In genomic region chr16:88287219-88287618, GRCh38 we compare ENCODE assay signal across 9 cellular contexts.
A peak's percentile ranks its signal among the peaks of the same experiment; 100 is the strongest.
DNase-seq lines count a peak whose midpoint lies in the region; ATAC-seq, FAIRE-seq and TF ChIP-seq lines count a peak whose summit lies in the region.
"Had no signal": no experiment of that assay in that cellular context is flagged by ENCODE, and none has a peak within 500 bp of the region (broad histone marks: within the 10 kb centered on the region; RNA-seq: fewer than 3 reads in every experiment).

No MANE protein-coding gene starts in this region.

- no peak overlapping the region for H2AFZ ChIP-seq in OCI-LY1 (ENCODE audit: low read length)
- no peak overlapping the region for H2AFZ ChIP-seq in GM23248

- H4K20me1 ChIP-seq in OCI-LY1 (ENCODE audit: insufficient read depth, low read length), result no peaks in the 10 kb centered on the region
- H4K20me1 ChIP-seq in GM23248 (ENCODE audit: insufficient read depth), result no peaks in the 10 kb centered on the region

- H3K9ac ChIP-seq in OCI-LY1 (ENCODE audit: low read length) (no peak overlapping the region), GM23248 (no peak overlapping the region)

- H3K4me2 ChIP-seq in OCI-LY1 (ENCODE audit: low read length), result no peak overlapping the region
- no peak overlapping the region for H3K4me2 ChIP-seq in GM23248 (ENCODE audit: unreplicated experiment)

- ATAC-seq in HG02840 (IDR thresholded peaks at IDR 0.05; ENCODE audit: low FRiP score, unreplicated experiment), result no peak
- ATAC-seq: esophagus mucosa had no signal

- 91 to 98% methylated on average over 3 of the region's 3 CpGs for WGBS in GM23248 (ENCODE audit: low coverage in 1 of 2, low lambda C conversion rate in 2 of 2, missing lambda C conversion rate in 2 of 2), 2 experiments

- 0 out of 2 replicates have a peak, but pooled peaks cover 2% of the 10 kb centered on the region for H3K9me3 ChIP-seq in OCI-LY1 (ENCODE audit: low read length)
- H3K9me3 ChIP-seq in GM23248 (ENCODE audit: low read depth), result no peaks in the 10 kb centered on the region

- in situ Hi-C loops in GM23248 (cut with MboI), result no loop called here

- DNase-seq in AG09309 (ENCODE audit: low read depth) (no peak), EL (peak; percentile 33), glutamatergic neuron (peak; percentile 43), frontal cortex (ENCODE audit: low spot score in 2 of 2) (no peak), GM23248 (no peak)
- DNase-seq in activated effector memory CD4-positive, alpha-beta T cell treated with Interleukin-2 at 50 U/mL for 16 hours, result no peak

- H3K9me2 ChIP-seq in OCI-LY1 (ENCODE audit: low read depth, low read length), result no peaks in the 10 kb centered on the region
- no peaks in the 10 kb centered on the region for H3K9me2 ChIP-seq in GM23248 (ENCODE audit: insufficient read depth)

- H3K27me3 ChIP-seq in OCI-LY1 (ENCODE audit: insufficient read depth, low read length) (peaks cover 7% of the 10 kb centered on the region; the same call in 1 of the 2 replicates), GM23248 (replicated peaks; ENCODE audit: insufficient read depth) (no peaks in the 10 kb centered on the region)

- H3K27ac ChIP-seq in OCI-LY1 (ENCODE audit: low read depth, low read length, poor library complexity, severe bottlenecking) (no peak overlapping the region), GM23248 (no peak overlapping the region)

- H3F3A ChIP-seq in OCI-LY1 (ENCODE audit: insufficient read depth, low read length) (no peaks in the 10 kb centered on the region), GM23248 (ENCODE audit: insufficient read depth) (peaks cover 17% of the 10 kb centered on the region; the same call in 1 of the 2 replicates)

- H3K4me1 ChIP-seq in OCI-LY1 (ENCODE audit: insufficient read depth, low read length, severe bottlenecking) (no peaks in the 10 kb centered on the region), GM23248 (ENCODE audit: insufficient read depth) (peaks cover 16% of the 10 kb centered on the region)

- peaks cover 5% of the 10 kb centered on the region for H3K36me3 Mint-ChIP-seq in glutamatergic neuron (ENCODE audit: unreplicated experiment)

- H3K36me3 ChIP-seq in OCI-LY1 (ENCODE audit: insufficient read depth, low read length) (no peaks in the 10 kb centered on the region), GM23248 (ENCODE audit: low read depth) (no peaks in the 10 kb centered on the region)

- peaks cover 20% of the 10 kb centered on the region for H3K9me3 Mint-ChIP-seq in glutamatergic neuron (ENCODE audit: unreplicated experiment)

- peaks cover 14% of the 10 kb centered on the region for H3K4me1 Mint-ChIP-seq in glutamatergic neuron (ENCODE audit: low read depth, unreplicated experiment)

- peaks cover 3% of the 10 kb centered on the region for H3K27me3 Mint-ChIP-seq in glutamatergic neuron (ENCODE audit: unreplicated experiment)

- no peak overlapping the region for H3K4me3 ChIP-seq in AG09309 (ENCODE audit: control insufficient read depth, low read depth, low read length)
- H3K4me3 ChIP-seq in OCI-LY1 (ENCODE audit: low read depth, low read length, poor library complexity, severe bottlenecking), result no peak overlapping the region
- no peak overlapping the region for H3K4me3 ChIP-seq in GM23248

- no peak overlapping the region for H3K27ac Mint-ChIP-seq in glutamatergic neuron (ENCODE audit: unreplicated experiment)

- no peaks in the 10 kb centered on the region for H3K79me2 ChIP-seq in OCI-LY1 (ENCODE audit: insufficient read depth, low read length)
- H3K79me2 ChIP-seq in GM23248 (ENCODE audit: insufficient read depth), result no peaks in the 10 kb centered on the region

- H3K4me3 Mint-ChIP-seq in glutamatergic neuron (ENCODE audit: unreplicated experiment), result no peak overlapping the region

- no peak for FAIRE-seq in frontal cortex (lab: Jason Lieb, UNC)

- TF ChIP-seq CTCF in AG09309 (IDR thresholded peaks at IDR 0.05; ENCODE audit: control insufficient read depth, insufficient read depth, low read depth, low read length, missing control alignments) (peak; percentile 55), OCI-LY1 (IDR thresholded peaks at IDR 0.05; ENCODE audit: low read length) (peak; percentile 79), glutamatergic neuron (IDR thresholded peaks at IDR 0.05; ENCODE audit: partially characterized antibody, unreplicated experiment) (peak; percentile 75)

Comparison
In these comparisons a context has a peak if more than half of its experiments do, and no peak if none do; other contexts are left out.
1. DNase-seq: peak in EL (single experiment) and glutamatergic neuron (single experiment); none in AG09309 (single experiment), frontal cortex (0 of 2), GM23248 (single experiment) and activated effector memory CD4-positive, alpha-beta T cell treated with Interleukin-2 at 50 U/mL for 16 hours (single experiment).
2. Peak in every context shown above with its lines, with median percentiles within 50 percentile points of each other: CTCF ChIP-seq.